In genomic region chr1:21963477-21964217, GRCh38 we compare ENCODE assay signal across 8 cellular contexts. TPM values are rescaled to one million over a fixed set of nuclear protein-coding genes. Genes with fewer than 3 reads are reported as not detected.
DNase-seq lines count a peak whose midpoint lies in the region; ATAC-seq and TF ChIP-seq lines count a peak whose summit lies in the region.

No MANE protein-coding gene starts in this region.

- no peak overlapping the region for H3K27ac ChIP-seq in endodermal cell (ENCODE audit: low read depth, low read length)

- H3K9me3 Mint-ChIP-seq in endodermal cell, result no peaks in the 10 kb centered on the region

- no peaks in the 10 kb centered on the region for H3K27me3 Mint-ChIP-seq in endodermal cell (ENCODE audit: insufficient read depth)

- no peaks in the 10 kb centered on the region for H3K36me3 Mint-ChIP-seq in endodermal cell (ENCODE audit: low read depth)

- H3K36me3 ChIP-seq in endodermal cell (ENCODE audit: control insufficient read depth, insufficient read depth, low read length) (no peaks in the 10 kb centered on the region), mucosa of descending colon (ENCODE audit: low read depth) (no peaks in the 10 kb centered on the region)

- intact Hi-C loops in mucosa of descending colon (cut with DNase I, micrococcal nuclease), result no loop called here

- peaks cover 8% of the 10 kb centered on the region for H3K4me1 Mint-ChIP-seq in endodermal cell

- H3K4me1 ChIP-seq in endodermal cell (ENCODE audit: control insufficient read depth, insufficient read depth, low read length) (no peaks in the 10 kb centered on the region), mucosa of descending colon (ENCODE audit: low read depth) (peaks cover 3% of the 10 kb centered on the region)

- ATAC-seq in mucosa of descending colon, result peak; percentile 99
- ATAC-seq in GM18517 (IDR thresholded peaks at IDR 0.05; ENCODE audit: unreplicated experiment), result no peak

- DNase-seq in COLO668 (lab: John Stamatoyannopoulos, UW; ENCODE audit: unreplicated experiment) (peak; percentile 89), HFF-Myc (ENCODE audit: extremely low read depth, low read depth) (no peak), NCI-H82 (lab: John Stamatoyannopoulos, UW) (peak; percentile 83), endodermal cell (peak; percentile 98), mucosa of descending colon (peak; percentile 77 to 92 (median 91))
- DNase-seq in activated CD8-positive, alpha-beta memory T cell treated with anti-CD3 and anti-CD28 coated beads for 24 hours, result peak; percentile 95
- DNase-seq in stimulated activated CD8-positive, alpha-beta memory T cell treated with anti-CD3 and anti-CD28 coated beads, Interleukin-4, amount 100 ng/mL, for 48 hours, result peak; percentile 93

- H3K27ac Mint-ChIP-seq in endodermal cell, result peak overlapping the region; percentile 67

- 25 to 48% methylated on average over 4 to 11 of the region's 11 CpGs for WGBS in endodermal cell (ENCODE audit: insufficient coverage in 1 of 2, insufficient read length in 1 of 2), 2 experiments

- H3K27me3 ChIP-seq in endodermal cell (ENCODE audit: control insufficient read depth, insufficient read depth, low read length, poor library complexity, severe bottlenecking), result no peaks in the 10 kb centered on the region

- no peak overlapping the region for H3K4me3 ChIP-seq in HFF-Myc (replicated peaks; ENCODE audit: low read depth, low read length)
- H3K4me3 ChIP-seq in endodermal cell (ENCODE audit: low read length), result no peak overlapping the region
- no peak overlapping the region for H3K4me3 ChIP-seq in mucosa of descending colon

- TF ChIP-seq CTCF in HFF-Myc (IDR thresholded peaks at IDR 0.05; ENCODE audit: low read depth, low read length, missing control alignments) (peak; percentile 94), endodermal cell (conservative IDR thresholded peaks at IDR 0.05) (peak; percentile 96), mucosa of descending colon (IDR thresholded peaks at IDR 0.05) (peak; percentile 85)

- H3K9me3 ChIP-seq in endodermal cell (ENCODE audit: control insufficient read depth, low read length) (no peaks in the 10 kb centered on the region), mucosa of descending colon (no peaks in the 10 kb centered on the region)

- no peak overlapping the region for H3K9ac ChIP-seq in endodermal cell (ENCODE audit: extremely low read depth, low read length, poor library complexity, severe bottlenecking)

- no peak overlapping the region for H3K4me3 Mint-ChIP-seq in endodermal cell

RNA-seq across cellular contexts. Expression of gene CELA3B, which starts 13.2 kb away (rescaled TPM):
- total RNA-seq in endodermal cell (not detected), mucosa of descending colon (1 to 10 TPM in 1 of 3 donors, under 1 TPM in 2; 0.35 to 3.5 (median 0.70) TPM)
- not detected for polyA plus RNA-seq in endodermal cell (2013, experiment 1 of 2)
- polyA plus RNA-seq in endodermal cell (2013, experiment 2 of 2), result not detected

RNA-seq across cellular contexts. Expression of gene HSPG2, which starts 26.5 kb away (rescaled TPM):
- total RNA-seq in endodermal cell (100 to 1,000 TPM; 222 to 227 TPM), mucosa of descending colon (100 to 1,000 TPM; 142 to 436 (median 197) TPM)
- polyA plus RNA-seq in endodermal cell (2013, experiment 1 of 2), result 74.9 TPM
- 76.7 TPM for polyA plus RNA-seq in endodermal cell (2013, experiment 2 of 2)

RNA-seq across cellular contexts. Expression of gene CELA3A, which starts 37.8 kb away (rescaled TPM):
- total RNA-seq in endodermal cell (not detected), mucosa of descending colon (1 to 10 TPM in 1 of 3 donors, under 1 TPM in 1, not detected in 1; 0.65 to 1.0 TPM)
- polyA plus RNA-seq in endodermal cell (2013, experiment 1 of 2), result not detected
- not detected for polyA plus RNA-seq in endodermal cell (2013, experiment 2 of 2)
